Comparison of ENCODE assay signal across 24 cellular contexts in the genomic region with DNA sequence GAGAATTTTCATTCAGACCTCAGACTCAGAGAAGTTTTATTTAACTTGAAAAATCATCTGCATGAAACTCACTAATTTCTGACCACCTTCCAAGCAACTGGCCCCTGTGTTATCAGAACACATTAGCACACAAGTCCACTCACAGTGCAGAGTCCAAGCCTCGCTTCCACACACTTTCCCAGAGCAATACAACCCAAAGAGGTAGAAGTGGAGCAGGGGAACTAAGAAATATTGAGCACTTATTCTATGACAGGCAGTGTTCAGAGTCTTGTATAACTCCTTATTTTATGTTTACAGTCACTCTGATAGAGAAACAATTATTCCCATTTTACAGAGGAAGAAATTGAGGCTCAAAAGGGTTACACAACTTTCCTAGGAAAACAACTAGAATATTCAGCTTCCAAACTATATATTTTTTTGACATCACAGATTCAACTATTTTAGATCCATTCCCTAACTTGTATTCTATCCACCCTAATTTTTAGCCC. TPM values are rescaled to one million over a fixed set of nuclear protein-coding genes. Genes with fewer than 3 reads are reported as not detected.
DNase-seq lines count a peak whose midpoint lies in the region; ATAC-seq, FAIRE-seq and TF ChIP-seq lines count a peak whose summit lies in the region.
"Had no signal": no experiment of that assay in that cellular context is flagged by ENCODE, and none has a peak within 500 bp of the region (broad histone marks: within the 10 kb centered on the region; RNA-seq: fewer than 3 reads in every experiment).

No MANE protein-coding gene starts in this region.

- no peaks in the 10 kb centered on the region for H3K36me3 ChIP-seq in GM12878 (ENCODE audit: control insufficient read depth in 2 of 2, insufficient read depth in 2 of 2, low read length in 1 of 2)
- no peaks in the 10 kb centered on the region for H3K36me3 ChIP-seq in keratinocyte (ENCODE audit: control insufficient read depth in 2 of 2, extremely low read depth in 1 of 2, insufficient read depth in 2 of 2, low read length in 2 of 2)

- peak overlapping the region; percentile 49 for H3K4me2 ChIP-seq in GM12878 (ENCODE audit: control insufficient read depth, insufficient read depth)
- peak overlapping the region; percentile 88 for H3K4me2 ChIP-seq in keratinocyte (ENCODE audit: control insufficient read depth, extremely low read depth, insufficient read depth, low read depth, low read length)

- RAD21 ChIA-PET in GM12878 (lab: Charles Lee; ENCODE audit: unreplicated experiment), result interaction anchor here (0.7 to 3.8 kb wide), 13 partner anchors 11 to 238 kb away, joined by 3 to 45 read pairs (median 6); a partner anchor contains a TSS

- TF ChIP-seq EP300 in GM12878 (IDR thresholded peaks at IDR 0.05; ENCODE audit: borderline replicate concordance in 1 of 2, control insufficient read depth in 1 of 2, low read depth in 2 of 2, low read length in 2 of 2), result no peak

- intact Hi-C loops in activated CD4-positive, alpha-beta memory T cell treated with anti-CD3 and anti-CD28 coated beads for 36 hours (cut with micrococcal nuclease), result loop anchor here (5.0 kb wide), 3 partner anchors 56 to 419 kb away; no protein-coding TSS in a partner anchor
- intact Hi-C loops in GM12878 (cut with micrococcal nuclease; ENCODE audit: unreplicated experiment), result no loop called here

- H3K9me3 ChIP-seq in GM12878 (replicated peaks; ENCODE audit: control insufficient read depth, insufficient read depth, low read length) (no peaks in the 10 kb centered on the region; the same call in 2 of the 3 replicates), keratinocyte (ENCODE audit: control insufficient read depth, low read depth, low read length) (no peaks in the 10 kb centered on the region)

- H3K27ac Mint-ChIP-seq in activated CD4-positive, alpha-beta memory T cell treated with anti-CD3 and anti-CD28 coated beads, Interleukin-2, amount 10 ng/mL, durations not matched to agents 7 days and 5 days, result peak overlapping the region; percentile 77
- no peak overlapping the region for H3K27ac Mint-ChIP-seq in activated CD4-positive, alpha-beta memory T cell treated with anti-CD3 and anti-CD28 coated beads for 36 hours
- H3K27ac Mint-ChIP-seq: activated naive CD4-positive, alpha-beta T cell treated with anti-CD3 and anti-CD28 coated beads for 36 hours; nephron progenitor cell; stimulated activated effector memory CD8-positive, alpha-beta T cell treated with anti-CD3 and anti-CD28 coated beads, Interleukin-12 subunit alpha, Interleukin-12 subunit beta, amount 100 ng/mL, for 72 hours had no signal

- no peak for TF ChIP-seq POLR2A in GM12878 (IDR thresholded peaks at IDR 0.05; ENCODE audit: low read depth, low read length)

- H3K9ac ChIP-seq in GM12878 (ENCODE audit: control insufficient read depth, insufficient read depth, low read length), result peak overlapping the region; percentile 12; the same call in 1 of the 2 replicates
- H3K9ac ChIP-seq in keratinocyte (ENCODE audit: control insufficient read depth, extremely low read depth, insufficient read depth, low read length), result peak overlapping the region; percentile 72

- FAIRE-seq in GM12878 (lab: Jason Lieb, UNC), result no peak
- no peak for FAIRE-seq in keratinocyte (lab: Jason Lieb, UNC)
- FAIRE-seq: frontal cortex, H54 had no signal

- peaks cover 4% of the 10 kb centered on the region for H3K36me3 Mint-ChIP-seq in activated CD4-positive, alpha-beta memory T cell treated with anti-CD3 and anti-CD28 coated beads, Interleukin-2, amount 10 ng/mL, durations not matched to agents 7 days and 5 days (ENCODE audit: low read depth)
- H3K36me3 Mint-ChIP-seq in activated CD4-positive, alpha-beta memory T cell treated with anti-CD3 and anti-CD28 coated beads for 36 hours, result no peaks in the 10 kb centered on the region
- H3K36me3 Mint-ChIP-seq: stimulated activated effector memory CD8-positive, alpha-beta T cell treated with anti-CD3 and anti-CD28 coated beads, Interleukin-12 subunit alpha, Interleukin-12 subunit beta, amount 100 ng/mL, for 72 hours had no signal

- TF ChIP-seq CTCF in GM12878 (IDR thresholded peaks at IDR 0.05 in 2 of 3, conservative IDR thresholded peaks at IDR 0.05 in 1 of 3; ENCODE audit: control insufficient read depth in 2 of 3, extremely low read depth in 1 of 3, insufficient read depth in 1 of 3, low read depth in 3 of 3, low read length in 3 of 3) (no peak), keratinocyte (optimal IDR thresholded peaks at IDR 0.05 in 1 of 3, IDR thresholded peaks at IDR 0.05 in 1 of 3, conservative IDR thresholded peaks at IDR 0.05 in 1 of 3; ENCODE audit: extremely low read depth in 1 of 3, insufficient read depth in 2 of 3, low read length in 3 of 3) (no peak)

- BruUV-seq in GM12878 (replicated peaks; lab: Mats Ljungman, UMichigan), result no TSS peak

- TF ChIP-seq RAD21 in GM12878 (IDR thresholded peaks at IDR 0.05; ENCODE audit: insufficient read depth, low read depth, low read length), result no peak

- H3K27me3 ChIP-seq in GM12878 (replicated peaks in 1 of 2; ENCODE audit: control insufficient read depth in 2 of 2, insufficient read depth in 2 of 2, low read length in 1 of 2) (no peaks in the 10 kb centered on the region), keratinocyte (ENCODE audit: control insufficient read depth, extremely low read depth, insufficient read depth, low read length) (no peaks in the 10 kb centered on the region)

- no peak for DNase-seq in activated CD4-positive, alpha-beta memory T cell treated with anti-CD3 and anti-CD28 coated beads, Interleukin-2, amount 10 ng/mL, durations not matched to agents 7 days and 5 days
- no peak for DNase-seq in activated CD4-positive, alpha-beta memory T cell treated with anti-CD3 and anti-CD28 coated beads for 36 hours
- DNase-seq in GM12878 (ENCODE audit: low read depth, low spot score) (no peak), keratinocyte (ENCODE audit: low read depth, low spot score) (no peak), GDM1 (lab: John Stamatoyannopoulos, UW) (no peak), NCI-H1930 (lab: John Stamatoyannopoulos, UW) (no peak), NCI-H526 (lab: John Stamatoyannopoulos, UW) (no peak)
- no peak for DNase-seq in central memory CD4-positive, alpha-beta T cell
- DNase-seq: 8988T; activated naive CD4-positive, alpha-beta T cell treated with anti-CD3 and anti-CD28 coated beads for 36 hours; dermis blood vessel endothelial cell; Karpas-422; kidney glomerular epithelial cell; NCI-H1436; NCI-H345; NCI-H82; nephron progenitor cell; trophoblast cell had no signal

- H3K4me3 Mint-ChIP-seq in activated CD4-positive, alpha-beta memory T cell treated with anti-CD3 and anti-CD28 coated beads, Interleukin-2, amount 10 ng/mL, durations not matched to agents 7 days and 5 days, result no peak overlapping the region
- no peak overlapping the region for H3K4me3 Mint-ChIP-seq in activated CD4-positive, alpha-beta memory T cell treated with anti-CD3 and anti-CD28 coated beads for 36 hours
- H3K4me3 Mint-ChIP-seq: activated naive CD4-positive, alpha-beta T cell treated with anti-CD3 and anti-CD28 coated beads for 36 hours; nephron progenitor cell; stimulated activated effector memory CD8-positive, alpha-beta T cell treated with anti-CD3 and anti-CD28 coated beads, Interleukin-12 subunit alpha, Interleukin-12 subunit beta, amount 100 ng/mL, for 72 hours had no signal

- SMC1A ChIA-PET in GM12878 (lab: Charles Lee; ENCODE audit: uncharacterized antibody, unreplicated experiment), result interaction anchor here (0.6 to 3.9 kb wide), 26 partner anchors 9 to 212 kb away, joined by 3 to 63 read pairs (median 4); a partner anchor contains a TSS

- POLR2A ChIA-PET in activated CD4-positive, alpha-beta memory T cell treated with anti-CD3 and anti-CD28 coated beads, Interleukin-2, amount 10 ng/mL, durations not matched to agents 7 days and 5 days (lab: Charles Lee), result interaction anchor here (2.5 kb wide), 1 partner anchor 20 kb away, joined by 14 read pairs; no protein-coding TSS in a partner anchor
- POLR2A ChIA-PET in activated CD4-positive, alpha-beta memory T cell treated with anti-CD3 and anti-CD28 coated beads for 36 hours (lab: Charles Lee), result interaction anchor here (1.3 kb wide), 1 partner anchor 18 kb away, joined by 5 read pairs; a partner anchor contains a TSS
- POLR2A ChIA-PET in GM12878 (lab: Charles Lee), result interaction anchor here (1.0 to 2.8 kb wide), 8 partner anchors 11 to 81 kb away, joined by 3 to 14 read pairs (median 4); a partner anchor contains a TSS

- H3K9me3 Mint-ChIP-seq in activated CD4-positive, alpha-beta memory T cell treated with anti-CD3 and anti-CD28 coated beads, Interleukin-2, amount 10 ng/mL, durations not matched to agents 7 days and 5 days, result peaks cover 4% of the 10 kb centered on the region
- H3K9me3 Mint-ChIP-seq in activated CD4-positive, alpha-beta memory T cell treated with anti-CD3 and anti-CD28 coated beads for 36 hours, result peaks cover under 1% of the 10 kb centered on the region
- H3K9me3 Mint-ChIP-seq: activated naive CD4-positive, alpha-beta T cell treated with anti-CD3 and anti-CD28 coated beads for 36 hours; nephron progenitor cell; stimulated activated effector memory CD8-positive, alpha-beta T cell treated with anti-CD3 and anti-CD28 coated beads, Interleukin-12 subunit alpha, Interleukin-12 subunit beta, amount 100 ng/mL, for 72 hours had no signal

- no peak overlapping the region for H3K4me3 ChIP-seq in GM12878
- H3K4me3 ChIP-seq in keratinocyte (ENCODE audit: control insufficient read depth in 2 of 3, extremely low read depth in 1 of 3, insufficient read depth in 2 of 3, low read depth in 1 of 3, low read length in 3 of 3), result no peak overlapping the region
- H3K4me3 ChIP-seq: lung, SK-N-MC had no signal

- CTCF ChIA-PET in activated CD4-positive, alpha-beta memory T cell treated with anti-CD3 and anti-CD28 coated beads, Interleukin-2, amount 10 ng/mL, durations not matched to agents 7 days and 5 days (lab: Charles Lee), result interaction anchor here (1.5 to 2.0 kb wide), 2 partner anchors 11 to 19 kb away, joined by 5 to 6 read pairs; a partner anchor contains a TSS
- CTCF ChIA-PET in activated CD4-positive, alpha-beta memory T cell treated with anti-CD3 and anti-CD28 coated beads for 36 hours (lab: Charles Lee), result interaction anchor here (1.9 kb wide), 1 partner anchor 197 kb away, joined by 5 read pairs; no protein-coding TSS in a partner anchor
- CTCF ChIA-PET in GM12878 (lab: Yijun Ruan, JAX), result interaction anchor here (1.0 to 3.9 kb wide), 17 partner anchors 8 to 298 kb away, joined by 3 to 35 read pairs (median 4); a partner anchor contains a TSS

- H2AFZ ChIP-seq in GM12878 (ENCODE audit: control insufficient read depth, low read depth, low read length) (peak overlapping the region; percentile 24), keratinocyte (ENCODE audit: control insufficient read depth, low read length) (peak overlapping the region; percentile 14)

- in situ Hi-C loops in GM12878 (cut with MboI), result no loop called here

- ATAC-seq in GM12878, result peak; percentile 3
- ATAC-seq: stimulated activated effector memory CD8-positive, alpha-beta T cell treated with anti-CD3 and anti-CD28 coated beads, Interleukin-12 subunit alpha, Interleukin-12 subunit beta, amount 100 ng/mL, for 72 hours had no signal

- H3K4me1 ChIP-seq in GM12878 (ENCODE audit: control insufficient read depth, insufficient read depth, low read length) (peaks cover 20% of the 10 kb centered on the region), keratinocyte (ENCODE audit: control insufficient read depth, extremely low read depth, insufficient read depth, low read length) (peaks cover 50% of the 10 kb centered on the region)

- 0% methylated on average over 1 of the region's 1 CpG for WGBS in GM12878 (ENCODE audit: insufficient coverage, insufficient replicate concordance, low lambda C conversion rate, missing lambda C conversion rate)

- no peaks in the 10 kb centered on the region for H3K27me3 Mint-ChIP-seq in activated CD4-positive, alpha-beta memory T cell treated with anti-CD3 and anti-CD28 coated beads, Interleukin-2, amount 10 ng/mL, durations not matched to agents 7 days and 5 days
- H3K27me3 Mint-ChIP-seq in activated CD4-positive, alpha-beta memory T cell treated with anti-CD3 and anti-CD28 coated beads for 36 hours, result peaks cover 4% of the 10 kb centered on the region

- H3K4me1 Mint-ChIP-seq in activated CD4-positive, alpha-beta memory T cell treated with anti-CD3 and anti-CD28 coated beads, Interleukin-2, amount 10 ng/mL, durations not matched to agents 7 days and 5 days, result peaks cover 29% of the 10 kb centered on the region
- peaks cover 19% of the 10 kb centered on the region for H3K4me1 Mint-ChIP-seq in activated CD4-positive, alpha-beta memory T cell treated with anti-CD3 and anti-CD28 coated beads for 36 hours (ENCODE audit: low read depth)

- H3K79me2 ChIP-seq in GM12878 (ENCODE audit: control insufficient read depth, insufficient read depth, low read length) (no peaks in the 10 kb centered on the region), keratinocyte (ENCODE audit: control insufficient read depth, insufficient read depth, low read length) (no peaks in the 10 kb centered on the region)

- H4K20me1 ChIP-seq in GM12878 (ENCODE audit: control insufficient read depth, insufficient read depth) (no peaks in the 10 kb centered on the region), keratinocyte (ENCODE audit: control insufficient read depth, extremely low read depth, insufficient read depth, low read length) (no peaks in the 10 kb centered on the region)

- dilution Hi-C loops in keratinocyte (cut with MboI; ENCODE audit: extremely low pct_ligation_motif_present, low sequenced_read_pairs), result no loop called here

- no peaks in the 10 kb centered on the region for H3K9me1 ChIP-seq in keratinocyte (ENCODE audit: control insufficient read depth, extremely low read depth, insufficient read depth, low read length)

- H3K27ac ChIP-seq in GM12878 (ENCODE audit: control insufficient read depth, insufficient read depth) (peak overlapping the region; percentile 71), keratinocyte (ENCODE audit: control insufficient read depth, insufficient read depth, low read length) (peak overlapping the region; percentile 97)
- H3K27ac ChIP-seq: HL-60, SK-N-MC had no signal

RNA-seq across cellular contexts. Expression of a gene that starts 18.3 kb away (rescaled TPM):
- 10 to 100 TPM; 47.1 to 50.0 TPM for total RNA-seq in activated CD4-positive, alpha-beta memory T cell treated with anti-CD3 and anti-CD28 coated beads, Interleukin-2, amount 10 ng/mL, durations not matched to agents 7 days and 5 days
- 10 to 100 TPM; 18.1 to 20.8 TPM for total RNA-seq in activated CD4-positive, alpha-beta memory T cell treated with anti-CD3 and anti-CD28 coated beads for 36 hours
- total RNA-seq in GM12878 (2013; cell fraction: nucleolus; rRNA removed), result 30.9 and 31.7 TPM in 2 replicates
- total RNA-seq in GM12878 (2014; rRNA removed), result 18.8 and 23.4 TPM in 2 replicates
- 22.7 and 23.7 TPM in 2 replicates for total RNA-seq in GM12878 (2014; rRNA removed; fragmentation: Illumina TruSeq; extraction: Trizol)
- 41.4 and 42.3 TPM in 2 replicates for total RNA-seq in GM12878 (2021)
- 4.3 TPM for polyA plus RNA-seq in GM12878 (2011; ENCODE audit: low read depth)
- polyA plus RNA-seq in GM12878 (2011; rRNA removed), result 5.1 and 8.5 TPM in 2 replicates
- polyA plus RNA-seq in GM12878 (2011; cell fraction: cytosol; rRNA removed), result 2.9 and 3.0 TPM in 2 replicates
- polyA plus RNA-seq in GM12878 (2011; cell fraction: nucleus; rRNA removed), result 2.9 and 3.5 TPM in 2 replicates
- 8.9 and 12.0 TPM in 2 replicates for polyA plus RNA-seq in GM12878 (2012)
- polyA plus RNA-seq in GM12878 (2014; fragmentation: Illumina TruSeq; extraction: Trizol), result 17.5 and 36.2 TPM in 2 replicates
- polyA plus RNA-seq in GM12878 (2014; fragmentation: Nextera tagmentation; extraction: Ambion mirVana), result 10 to 100 TPM in 1 of 2 experiments, 1 to 10 TPM in 1; 9.3 to 17.6 TPM
- polyA plus RNA-seq in GM12878 (2014; rRNA removed), result 14.5 and 16.2 TPM in 2 replicates
- 10 to 100 TPM; 26.5 to 32.3 TPM for polyA plus RNA-seq in GM12878 (2016; fragmentation: Nextera tagmentation; extraction: Ambion mirVana)
- 8.7 and 11.3 TPM in 2 replicates for polyA minus RNA-seq in GM12878 (2011; rRNA and poly(A)+ RNA removed)
- polyA minus RNA-seq in GM12878 (2011; cell fraction: cytosol; rRNA and poly(A)+ RNA removed), result 2.1 and 2.4 TPM in 2 replicates
- polyA minus RNA-seq in GM12878 (2011; cell fraction: nucleus; rRNA and poly(A)+ RNA removed), result 4.4 and 6.9 TPM in 2 replicates
- polyA plus RNA-seq in keratinocyte, result 41.9 to 106 TPM (median 52.5 TPM) in 3 replicates
- polyA plus RNA-seq in keratinocyte (2011; ENCODE audit: low read depth), result 43.2 TPM
- polyA plus RNA-seq in keratinocyte (2011; cell fraction: cytosol; rRNA removed), result 27.5 and 70.7 TPM in 2 replicates
- polyA plus RNA-seq in keratinocyte (2011; cell fraction: nucleus; rRNA removed), result 63.9 and 77.4 TPM in 2 replicates
- 33.8 and 66.2 TPM in 2 replicates for polyA plus RNA-seq in keratinocyte (2012; ENCODE audit: low replicate concordance)
- 50.2 to 103 TPM (median 66.3 TPM) in 3 replicates for polyA minus RNA-seq in keratinocyte
- polyA minus RNA-seq in keratinocyte (2011; cell fraction: cytosol; rRNA and poly(A)+ RNA removed), result 32.8 TPM
- polyA minus RNA-seq in keratinocyte (2011; cell fraction: nucleus; rRNA and poly(A)+ RNA removed), result 62.8 and 110 TPM in 2 replicates
